ENCODE assay signal across 13 cellular contexts in genomic region chr15:88179562-88179961, GRCh38.
DNase-seq lines count a peak whose midpoint lies in the region; ATAC-seq and TF ChIP-seq lines count a peak whose summit lies in the region.
"Had no signal": no experiment of that assay in that cellular context is flagged by ENCODE, and none has a peak within 500 bp of the region (broad histone marks: within the 10 kb centered on the region; RNA-seq: fewer than 3 reads in every experiment).

No MANE protein-coding gene starts in this region.

- ATAC-seq in GM19043 (IDR thresholded peaks at IDR 0.05; ENCODE audit: low read depth, unreplicated experiment) = peak; percentile 92
- ATAC-seq in HG02571 (IDR thresholded peaks at IDR 0.05; ENCODE audit: unreplicated experiment) = peak; percentile 79
- ATAC-seq in HG03378 (IDR thresholded peaks at IDR 0.05; ENCODE audit: unreplicated experiment) = peak; percentile 96
- ATAC-seq in activated T-helper 17 cell treated with anti-CD3 and anti-CD28 coated beads, Interleukin-2, amount 50 U/mL, for 72 hours (replicated peaks) = no peak
- no peak for ATAC-seq in esophagus mucosa

- CTCF ChIA-PET in GM10248 (lab: Yijun Ruan, JAX) = interaction anchor here (1.4 to 1.9 kb wide), 3 partner anchors 11 to 22 kb away, joined by 3 to 5 read pairs (median 4); no protein-coding TSS in a partner anchor

- intact Hi-C loops in lower leg skin (cut with DNase I; ENCODE audit: low total_unique reads) = no loop called here

- TF ChIP-seq CTCF in GM10248 (IDR thresholded peaks at IDR 0.05; ENCODE audit: control extremely low read depth, extremely low read depth, low read depth, missing control alignments) (no peak), lower leg skin (IDR thresholded peaks at IDR 0.05) (no peak)

- peaks cover 27% of the 10 kb centered on the region for H3K27me3 Mint-ChIP-seq in activated T-helper 17 cell treated with anti-CD3 and anti-CD28 coated beads, Interleukin-2, amount 50 U/mL, for 72 hours

- H3K27ac Mint-ChIP-seq in activated T-helper 17 cell treated with anti-CD3 and anti-CD28 coated beads, Interleukin-2, amount 50 U/mL, for 72 hours = no peak overlapping the region
- H3K27ac Mint-ChIP-seq: activated naive CD4-positive, alpha-beta T cell treated with anti-CD3 and anti-CD28 coated beads, Interleukin-2, amount 50 U/mL, for 24 hours; type B pancreatic cell had no signal

- WGBS in lower leg skin, 2 donors = 91 to 92% methylated on average over 3 of the region's 3 CpGs

- H3K9me3 Mint-ChIP-seq in activated T-helper 17 cell treated with anti-CD3 and anti-CD28 coated beads, Interleukin-2, amount 50 U/mL, for 72 hours = peaks cover 5% of the 10 kb centered on the region
- H3K9me3 Mint-ChIP-seq: activated naive CD4-positive, alpha-beta T cell treated with anti-CD3 and anti-CD28 coated beads, Interleukin-2, amount 50 U/mL, for 24 hours; type B pancreatic cell had no signal

- no peak for TF ChIP-seq POLR2A in lower leg skin (IDR thresholded peaks at IDR 0.05)

- peak; percentile 48 for DNase-seq in GM10248 (ENCODE audit: extremely low spot score)
- DNase-seq in A172 (ENCODE audit: low spot score) = no peak
- DNase-seq in lower leg skin (ENCODE audit: low spot score in 2 of 2) = no peak
- DNase-seq: activated CD4-positive, alpha-beta T cell treated with anti-CD3 and anti-CD28 coated beads, Interleukin-2, amount 50 U/mL, for 4 hours; dorsolateral prefrontal cortex; SW 1271 had no signal

- H3K4me3 ChIP-seq in lower leg skin (ENCODE audit: low read depth, poor library complexity, severe bottlenecking) = no peak overlapping the region
- H3K4me3 ChIP-seq: dorsolateral prefrontal cortex had no signal

- H3K4me1 Mint-ChIP-seq in activated T-helper 17 cell treated with anti-CD3 and anti-CD28 coated beads, Interleukin-2, amount 50 U/mL, for 72 hours = no peaks in the 10 kb centered on the region
- H3K4me1 Mint-ChIP-seq: activated naive CD4-positive, alpha-beta T cell treated with anti-CD3 and anti-CD28 coated beads, Interleukin-2, amount 50 U/mL, for 24 hours had no signal

- POLR2A ChIA-PET in GM10248 (lab: Yijun Ruan, JAX) = no interaction called here

- H3K36me3 Mint-ChIP-seq in activated T-helper 17 cell treated with anti-CD3 and anti-CD28 coated beads, Interleukin-2, amount 50 U/mL, for 72 hours (ENCODE audit: low read depth) = no peaks in the 10 kb centered on the region
- H3K36me3 Mint-ChIP-seq: activated naive CD4-positive, alpha-beta T cell treated with anti-CD3 and anti-CD28 coated beads, Interleukin-2, amount 50 U/mL, for 24 hours; type B pancreatic cell had no signal

- no peak overlapping the region for H3K4me3 Mint-ChIP-seq in activated T-helper 17 cell treated with anti-CD3 and anti-CD28 coated beads, Interleukin-2, amount 50 U/mL, for 72 hours
- H3K4me3 Mint-ChIP-seq: activated naive CD4-positive, alpha-beta T cell treated with anti-CD3 and anti-CD28 coated beads, Interleukin-2, amount 50 U/mL, for 24 hours; type B pancreatic cell had no signal

Comparison
In these comparisons a context has a peak if more than half of its experiments do, and no peak if none do; other contexts are left out.
1. ATAC-seq: peak in GM19043 (single experiment), HG02571 (single experiment) and HG03378 (single experiment); none in activated T-helper 17 cell treated with anti-CD3 and anti-CD28 coated beads, Interleukin-2, amount 50 U/mL, for 72 hours (single experiment) and esophagus mucosa (single experiment).